In genomic region chr3:77298405-77298804, GRCh38 we compare ENCODE assay signal across 19 cellular contexts.
DNase-seq lines count a peak whose midpoint lies in the region; ATAC-seq and TF ChIP-seq lines count a peak whose summit lies in the region.
"Had no signal": no experiment of that assay in that cellular context is flagged by ENCODE, and none has a peak within 500 bp of the region (broad histone marks: within the 10 kb centered on the region; RNA-seq: fewer than 3 reads in every experiment).

No MANE protein-coding gene starts in this region.

- H3K9me2 ChIP-seq in GM23338 (ENCODE audit: insufficient read depth) = no peaks in the 10 kb centered on the region

- DNase-seq in foreskin keratinocyte (peak in 1 of 2 donors; percentile 13), GM23338 (ENCODE audit: low spot score) (no peak), NCI-H1048 (lab: John Stamatoyannopoulos, UW) (no peak)
- no peak for DNase-seq in stimulated activated naive CD8-positive, alpha-beta T cell treated with anti-CD3 and anti-CD28 coated beads, Interleukin-15, amount 100 ng/mL, for 72 hours
- DNase-seq: ACHN, DMS 273 treated with DMSO at 0.1 percent for 48 hours, DND-41, MM.1S, NCI-H1105, NCI-H1694, NCI-H2081 treated with DMSO at 0.1 percent for 48 hours, NCI-H510A, NCI-H774, SHP77 had no signal

- no peaks in the 10 kb centered on the region for H3K27me3 ChIP-seq in OCI-LY3 (ENCODE audit: low read depth, low read length)
- no peaks in the 10 kb centered on the region for H3K27me3 ChIP-seq in foreskin keratinocyte
- H3K27me3 ChIP-seq in GM23338 (ENCODE audit: insufficient read depth) = no peaks in the 10 kb centered on the region

- ATAC-seq in HG02852 (IDR thresholded peaks at IDR 0.05; ENCODE audit: unreplicated experiment) (peak; percentile 75), foreskin keratinocyte (peak; percentile 37), SK-N-SH treated with all-trans-retinoic acid at 6 μM for 48 hours (no peak), GM23338 (no peak)
- ATAC-seq in stimulated activated naive CD8-positive, alpha-beta T cell treated with anti-CD3 and anti-CD28 coated beads, Interleukin-15, amount 100 ng/mL, for 72 hours = no peak

- no peak overlapping the region for H3K4me3 ChIP-seq in OCI-LY3 (ENCODE audit: low read length)
- no peak overlapping the region for H3K4me3 ChIP-seq in GM23338
- H3K4me3 ChIP-seq: SK-N-MC had no signal

- no peaks in the 10 kb centered on the region for H3K27me3 Mint-ChIP-seq in stimulated activated naive CD8-positive, alpha-beta T cell treated with anti-CD3 and anti-CD28 coated beads, Interleukin-15, amount 100 ng/mL, for 72 hours
- H3K27me3 Mint-ChIP-seq in GM23338 (ENCODE audit: insufficient read depth, low read depth, poor library complexity) = no peaks in the 10 kb centered on the region

- no peak overlapping the region for H3K27ac Mint-ChIP-seq in stimulated activated naive CD8-positive, alpha-beta T cell treated with anti-CD3 and anti-CD28 coated beads, Interleukin-15, amount 100 ng/mL, for 72 hours
- no peak overlapping the region for H3K27ac Mint-ChIP-seq in GM23338
- H3K27ac Mint-ChIP-seq: CD14-positive monocyte had no signal

- H3K79me2 ChIP-seq in OCI-LY3 (ENCODE audit: low read length) (no peaks in the 10 kb centered on the region), GM23338 (replicated peaks; ENCODE audit: insufficient read depth) (no peaks in the 10 kb centered on the region)

- H3K4me2 ChIP-seq in OCI-LY3 (ENCODE audit: low read length) = no peak overlapping the region
- no peak overlapping the region for H3K4me2 ChIP-seq in GM23338

- H3K36me3 ChIP-seq in OCI-LY3 (replicated peaks; ENCODE audit: low read depth, low read length) = no peaks in the 10 kb centered on the region
- H3K36me3 ChIP-seq in GM23338 (ENCODE audit: insufficient read depth) = no peaks in the 10 kb centered on the region

- no peak overlapping the region for H3K9ac ChIP-seq in OCI-LY3 (ENCODE audit: low read length)

- H3K27ac ChIP-seq in OCI-LY3 (ENCODE audit: low read length) (no peak overlapping the region), foreskin keratinocyte (no peak overlapping the region), GM23338 (ENCODE audit: low read depth) (no peak overlapping the region)
- H3K27ac ChIP-seq: SK-N-MC had no signal

- no peaks in the 10 kb centered on the region for H3K36me3 Mint-ChIP-seq in GM23338 (ENCODE audit: low read depth)
- H3K36me3 Mint-ChIP-seq: CD14-positive monocyte had no signal

- peaks cover 34 to 42% of the 10 kb centered on the region in 2 donors for H3K9me3 Mint-ChIP-seq in stimulated activated naive CD8-positive, alpha-beta T cell treated with anti-CD3 and anti-CD28 coated beads, Interleukin-15, amount 100 ng/mL, for 72 hours
- no peaks in the 10 kb centered on the region for H3K9me3 Mint-ChIP-seq in GM23338

- H2AFZ ChIP-seq in OCI-LY3 (ENCODE audit: low read depth, low read length) (0 out of 2 replicates have a peak overlapping the region, but pooled peaks have one; percentile 17), GM23338 (no peak overlapping the region)

- H3F3A ChIP-seq in GM23338 (replicated peaks; ENCODE audit: low read depth) = no peaks in the 10 kb centered on the region

- H4K20me1 ChIP-seq in OCI-LY3 (ENCODE audit: insufficient read depth, low read length) = no peaks in the 10 kb centered on the region
- H4K20me1 ChIP-seq in GM23338 (replicated peaks; ENCODE audit: insufficient read depth) = no peaks in the 10 kb centered on the region

- no peaks in the 10 kb centered on the region for H3K4me1 Mint-ChIP-seq in stimulated activated naive CD8-positive, alpha-beta T cell treated with anti-CD3 and anti-CD28 coated beads, Interleukin-15, amount 100 ng/mL, for 72 hours
- H3K4me1 Mint-ChIP-seq in GM23338 = no peaks in the 10 kb centered on the region
- H3K4me1 Mint-ChIP-seq: CD14-positive monocyte had no signal

- no peaks in the 10 kb centered on the region for H3K9me3 ChIP-seq in OCI-LY3 (ENCODE audit: insufficient read depth, low read length)

- H3K4me1 ChIP-seq in OCI-LY3 (ENCODE audit: low read length) (peaks cover 9% of the 10 kb centered on the region), foreskin keratinocyte (no peaks in the 10 kb centered on the region), GM23338 (ENCODE audit: insufficient read depth) (no peaks in the 10 kb centered on the region)

- H3K4me3 Mint-ChIP-seq in stimulated activated naive CD8-positive, alpha-beta T cell treated with anti-CD3 and anti-CD28 coated beads, Interleukin-15, amount 100 ng/mL, for 72 hours = no peak overlapping the region
- no peak overlapping the region for H3K4me3 Mint-ChIP-seq in GM23338
- H3K4me3 Mint-ChIP-seq: CD14-positive monocyte had no signal

- no peak for TF ChIP-seq CTCF in OCI-LY3 (IDR thresholded peaks at IDR 0.05; ENCODE audit: low read depth, low read length)
- TF ChIP-seq CTCF in foreskin keratinocyte (conservative IDR thresholded peaks at IDR 0.05) = no peak
- no peak for TF ChIP-seq CTCF in GM23338 (conservative IDR thresholded peaks at IDR 0.05; ENCODE audit: low read depth in 2 of 2)

TF ChIP-seq in SK-N-SH treated with all-trans-retinoic acid at 6 μM for 48 hours, 23 proteins besides CTCF, POLR2A, EP300 and RAD21:
- TF ChIP-seq ESRRG (CRISPR knock-in tag; IDR thresholded peaks at IDR 0.05) (no peak), ZC3H10 (CRISPR knock-in tag; IDR thresholded peaks at IDR 0.05) (no peak), POU6F1 (CRISPR knock-in tag; IDR thresholded peaks at IDR 0.05; ENCODE audit: borderline replicate concordance, low read depth) (no peak)
- TF ChIP-seq, protein P1, sequence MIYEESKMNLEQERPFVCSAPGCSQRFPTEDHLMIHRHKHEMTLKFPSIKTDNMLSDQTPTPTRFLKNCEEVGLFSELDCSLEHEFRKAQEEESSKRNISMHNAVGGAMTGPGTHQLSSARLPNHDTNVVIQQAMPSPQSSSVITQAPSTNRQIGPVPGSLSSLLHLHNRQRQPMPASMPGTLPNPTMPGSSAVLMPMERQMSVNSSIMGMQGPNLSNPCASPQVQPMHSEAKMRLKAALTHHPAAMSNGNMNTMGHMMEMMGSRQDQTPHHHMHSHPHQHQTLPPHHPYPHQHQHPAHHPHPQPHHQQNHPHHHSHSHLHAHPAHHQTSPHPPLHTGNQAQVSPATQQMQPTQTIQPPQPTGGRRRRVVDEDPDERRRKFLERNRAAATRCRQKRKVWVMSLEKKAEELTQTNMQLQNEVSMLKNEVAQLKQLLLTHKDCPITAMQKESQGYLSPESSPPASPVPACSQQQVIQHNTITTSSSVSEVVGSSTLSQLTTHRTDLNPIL (CRISPR knock-in tag; IDR thresholded peaks at IDR 0.05; ENCODE audit: low read depth) = no peak

TF ChIP-seq in GM23338, 12 proteins besides CTCF, POLR2A, EP300 and RAD21:
- no peak for TF ChIP-seq JUNB (IDR thresholded peaks at IDR 0.05; ENCODE audit: unreplicated experiment)
- TF ChIP-seq EZH2 (IDR thresholded peaks at IDR 0.05; ENCODE audit: low read depth, unreplicated experiment) = no peak
- no peak for TF ChIP-seq EZH2phosphoT487 (IDR thresholded peaks at IDR 0.05; ENCODE audit: unreplicated experiment)
- no peak for TF ChIP-seq ZNF331 (CRISPR knock-in tag; IDR thresholded peaks at IDR 0.05; ENCODE audit: low read depth)
TF ChIP-seq in GM23338: peak in this region for 0.

Comparison
In these comparisons a context has a peak if more than half of its experiments do, and no peak if none do; other contexts are left out.
1. ATAC-seq: peak in HG02852 (single experiment) and foreskin keratinocyte (single experiment); none in SK-N-SH treated with all-trans-retinoic acid at 6 μM for 48 hours (single experiment), stimulated activated naive CD8-positive, alpha-beta T cell treated with anti-CD3 and anti-CD28 coated beads, Interleukin-15, amount 100 ng/mL, for 72 hours (single experiment) and GM23338 (single experiment).